In genomic region chr17:68057531-68057952, GRCh38 we compare ENCODE assay signal across 1 cellular context.
TF ChIP-seq lines count a peak whose summit lies in the region.

No MANE protein-coding gene starts in this region.

TF ChIP-seq in HEK293, 187 proteins besides CTCF, POLR2A, EP300 and RAD21 (continued from another document):
- TF ChIP-seq ZNF366 (tag by site-specific recombination; conservative IDR thresholded peaks at IDR 0.05) (no peak), ZNF791 (tag by site-specific recombination; IDR thresholded peaks at IDR 0.05) (no peak), ZNF362 (tag by site-specific recombination; IDR thresholded peaks at IDR 0.05) (no peak), HOXA7 (CRISPR knock-in tag; IDR thresholded peaks at IDR 0.05; ENCODE audit: borderline replicate concordance) (no peak), ZNF16 (tag by site-specific recombination; IDR thresholded peaks at IDR 0.05; ENCODE audit: low read depth) (no peak), ZBTB17 (tag by site-specific recombination; IDR thresholded peaks at IDR 0.05) (0 out of 2 replicates have a peak, but pooled peaks have one; percentile 27), ZSCAN30 (tag by site-specific recombination; IDR thresholded peaks at IDR 0.05) (no peak), ZBTB6 (tag by site-specific recombination; IDR thresholded peaks at IDR 0.05) (peak; percentile 90; the same call in 1 of the 2 replicates), ZNF596 (tag by site-specific recombination; IDR thresholded peaks at IDR 0.05) (no peak), ZNF555 (tag by site-specific recombination; conservative IDR thresholded peaks at IDR 0.05) (no peak), ZNF654 (tag by site-specific recombination; IDR thresholded peaks at IDR 0.05; ENCODE audit: low read depth) (peak; percentile 56), IKZF3 (tag by site-specific recombination; IDR thresholded peaks at IDR 0.05) (no peak), ZNF133 (tag by site-specific recombination; IDR thresholded peaks at IDR 0.05) (no peak)
